13 cellular contexts compared by ENCODE assay signal in genomic region chr3:31572605-31573459, GRCh38. TPM values are rescaled to one million over a fixed set of nuclear protein-coding genes. Genes with fewer than 3 reads are reported as not detected.
DNase-seq lines count a peak whose midpoint lies in the region; ATAC-seq and TF ChIP-seq lines count a peak whose summit lies in the region.
"Had no signal": no experiment of that assay in that cellular context is flagged by ENCODE, and none has a peak within 500 bp of the region (broad histone marks: within the 10 kb centered on the region; RNA-seq: fewer than 3 reads in every experiment).

No MANE protein-coding gene starts in this region.

- no peak for TF ChIP-seq CTCF in spleen (IDR thresholded peaks at IDR 0.05 in 8 of 11, conservative IDR thresholded peaks at IDR 0.05 in 3 of 11)

- H3K27ac ChIP-seq in ectodermal cell (ENCODE audit: insufficient read depth, low read depth, low read length, poor library complexity, severe bottlenecking) (peak overlapping the region; percentile 31), spleen (peak overlapping the region in 1 of 8 donors; percentile 3)
- H3K27ac ChIP-seq: KMS-11, pancreas had no signal

- no peaks in the 10 kb centered on the region for H3K4me1 ChIP-seq in ectodermal cell (ENCODE audit: control insufficient read depth, insufficient read depth, low read length)
- peaks cover 23 to 95% (median 62%) of the 10 kb centered on the region in 6 donors for H3K4me1 ChIP-seq in spleen

- no peak overlapping the region for H3K4me3 ChIP-seq in ectodermal cell (ENCODE audit: insufficient read depth, low read depth, low read length)
- H3K4me3 ChIP-seq in spleen = no peak overlapping the region
- H3K4me3 ChIP-seq: pancreas had no signal

- TF ChIP-seq POLR2A in spleen (IDR thresholded peaks at IDR 0.05) = no peak

- H3K27me3 ChIP-seq in ectodermal cell (ENCODE audit: control insufficient read depth, insufficient read depth, low read length, poor library complexity, severe bottlenecking) = no peaks in the 10 kb centered on the region
- H3K27me3 ChIP-seq in spleen (replicated peaks in 1 of 7) = no peaks in the 10 kb centered on the region
- H3K27me3 ChIP-seq: pancreas had no signal

- H3K36me3 ChIP-seq in ectodermal cell (ENCODE audit: control insufficient read depth, insufficient read depth, low read length) = no peaks in the 10 kb centered on the region
- H3K36me3 ChIP-seq in spleen = peaks cover 0 to 15% (median 2%) of the 10 kb centered on the region in 6 donors
- H3K36me3 ChIP-seq: pancreas had no signal

- intact Hi-C loops in spleen (cut with DNase I; ENCODE audit: low total_unique reads) = no loop called here

- peaks cover 2% of the 10 kb centered on the region for H3K9me3 ChIP-seq in ectodermal cell (ENCODE audit: control insufficient read depth, low read length)
- H3K9me3 ChIP-seq in spleen = no peaks in the 10 kb centered on the region
- H3K9me3 ChIP-seq: pancreas had no signal

- WGBS in ectodermal cell, 2 experiments = 78 to 81% methylated on average over 4 of the region's 4 CpGs
- 52 to 62% (median 54%) methylated on average over 4 of the region's 4 CpGs for WGBS in spleen, 5 donors

- no peak for DNase-seq in NCI-H2081 (lab: John Stamatoyannopoulos, UW)
- no peak for DNase-seq in putamen (ENCODE audit: low spot score)
- no peak for DNase-seq in spleen
- DNase-seq: activated T-cell treated with anti-CD3 and anti-CD28 coated beads, Interleukin-2, amount 50 U/mL, for 4 hours; NCI-H526 treated with DMSO at 0.1 percent for 48 hours; pancreas; stimulated activated CD4-positive, alpha-beta T cell treated with anti-CD3 and anti-CD28 coated beads, Interleukin-4, amount 100 ng/mL, for 4 hours had no signal

- ATAC-seq in GM18498 (IDR thresholded peaks at IDR 0.05; ENCODE audit: unreplicated experiment) (peak; percentile 57), GM21381 (IDR thresholded peaks at IDR 0.05; ENCODE audit: unreplicated experiment) (peak; percentile 44), HG03520 (IDR thresholded peaks at IDR 0.05; ENCODE audit: unreplicated experiment) (peak; percentile 41), GM19035 (IDR thresholded peaks at IDR 0.05; ENCODE audit: unreplicated experiment) (no peak)
- ATAC-seq: activated T-cell treated with anti-CD3 and anti-CD28 coated beads, Interleukin-2, amount 50 U/mL, for 4 hours; pancreas had no signal

RNA-seq across cellular contexts. Expression of gene STT3B, which starts 40.1 kb away (rescaled TPM):
- polyA plus RNA-seq in ectodermal cell (2013, experiment 1 of 4) = 216 TPM
- polyA plus RNA-seq in ectodermal cell (2013, experiment 2 of 4) = 208 TPM
- polyA plus RNA-seq in ectodermal cell (2013, experiment 3 of 4) = 158 TPM
- 180 TPM for polyA plus RNA-seq in ectodermal cell (2013, experiment 4 of 4)
- 100 to 1,000 TPM in 2 of 7 donors, 10 to 100 TPM in 5; 77.3 to 128 (median 94.2) TPM for total RNA-seq in spleen
- polyA plus RNA-seq in spleen = 10 to 100 TPM; 28.4 to 35.2 (median 31.9) TPM
